In genomic region chr1:50981741-50982140, GRCh38 we compare ENCODE assay signal across 11 cellular contexts. TPM values are rescaled to one million over a fixed set of nuclear protein-coding genes. Genes with fewer than 3 reads are reported as not detected.
A peak's percentile ranks its signal among the peaks of the same experiment; 100 is the strongest.
DNase-seq lines count a peak whose midpoint lies in the region; ATAC-seq and TF ChIP-seq lines count a peak whose summit lies in the region.
"Had no signal": no experiment of that assay in that cellular context is flagged by ENCODE, and none has a peak within 500 bp of the region (broad histone marks: within the 10 kb centered on the region; RNA-seq: fewer than 3 reads in every experiment).

No MANE protein-coding gene starts in this region.

- H3K4me2 ChIP-seq in GM23248 (ENCODE audit: unreplicated experiment) (no peak overlapping the region), SU-DHL-6 (ENCODE audit: low read depth, low read length, poor library complexity, severe bottlenecking) (peak overlapping the region; percentile 92)

- H3K79me2 ChIP-seq in GM23248 (ENCODE audit: insufficient read depth) (peaks cover 30% of the 10 kb centered on the region), SU-DHL-6 (ENCODE audit: insufficient read depth, low read length) (peaks cover 65% of the 10 kb centered on the region)

- H3K27me3 ChIP-seq in GM23248 (replicated peaks; ENCODE audit: insufficient read depth) (no peaks in the 10 kb centered on the region), SU-DHL-6 (ENCODE audit: low read length) (no peaks in the 10 kb centered on the region)

- H3K36me3 ChIP-seq in GM23248 (ENCODE audit: low read depth) = no peaks in the 10 kb centered on the region
- peaks cover 9% of the 10 kb centered on the region; the same call in 1 of the 2 replicates for H3K36me3 ChIP-seq in SU-DHL-6 (ENCODE audit: low read length)

- ATAC-seq in HG03025 (IDR thresholded peaks at IDR 0.05; ENCODE audit: low FRiP score, unreplicated experiment) (no peak), GM21360 (IDR thresholded peaks at IDR 0.05; ENCODE audit: unreplicated experiment) (no peak), HG02759 (IDR thresholded peaks at IDR 0.05; ENCODE audit: unreplicated experiment) (no peak)
- ATAC-seq: T-cell had no signal

- H3K4me1 ChIP-seq in GM23248 (ENCODE audit: insufficient read depth) = peaks cover 24% of the 10 kb centered on the region; the same call in 1 of the 2 replicates

- DNase-seq in GM23248 (no peak), NCI-H1694 treated with DMSO at 0.1 percent for 48 hours (lab: John Stamatoyannopoulos, UW) (peak; percentile 86), pons (ENCODE audit: low spot score) (peak; percentile 69), caudate nucleus (lab: John Stamatoyannopoulos, UW) (no peak)
- DNase-seq: GDM1, MV-4-11, T-cell had no signal

- no peaks in the 10 kb centered on the region for H4K20me1 ChIP-seq in GM23248 (ENCODE audit: insufficient read depth)
- peaks cover 3% of the 10 kb centered on the region; the same call in 1 of the 2 replicates for H4K20me1 ChIP-seq in SU-DHL-6 (ENCODE audit: low read depth, low read length)

- H3K27ac ChIP-seq in GM23248 (no peak overlapping the region), SU-DHL-6 (ENCODE audit: low read depth, low read length) (no peak overlapping the region), caudate nucleus (ENCODE audit: low read depth, low read length) (no peak overlapping the region)

- in situ Hi-C loops in GM23248 (cut with MboI) = no loop called here

- WGBS in GM23248 (ENCODE audit: low coverage in 1 of 2, low lambda C conversion rate in 2 of 2, missing lambda C conversion rate in 2 of 2), 2 experiments = 97 to 100% methylated on average over 1 of the region's 1 CpG

- H3K9me2 ChIP-seq in GM23248 (ENCODE audit: insufficient read depth) (no peaks in the 10 kb centered on the region), SU-DHL-6 (replicated peaks; ENCODE audit: insufficient read depth, low read length) (no peaks in the 10 kb centered on the region)

- H3K9me3 ChIP-seq in GM23248 (ENCODE audit: low read depth) (no peaks in the 10 kb centered on the region), SU-DHL-6 (ENCODE audit: insufficient read depth, low read length) (no peaks in the 10 kb centered on the region)

- H3F3A ChIP-seq in GM23248 (ENCODE audit: insufficient read depth) (peaks cover 7% of the 10 kb centered on the region; the same call in 1 of the 2 replicates), SU-DHL-6 (ENCODE audit: insufficient read depth) (peaks cover 29% of the 10 kb centered on the region; the same call in 1 of the 2 replicates)

- no peak overlapping the region for H3K9ac ChIP-seq in GM23248
- H3K9ac ChIP-seq in SU-DHL-6 (ENCODE audit: low read length) = no peak overlapping the region

- no peak overlapping the region for H3K4me3 ChIP-seq in GM23248
- no peak overlapping the region for H3K4me3 ChIP-seq in SU-DHL-6 (ENCODE audit: insufficient read depth, low read length, poor library complexity, severe bottlenecking)

- no peak for TF ChIP-seq CTCF in SU-DHL-6 (IDR thresholded peaks at IDR 0.05; ENCODE audit: insufficient read depth, low read length, poor library complexity, severe bottlenecking)

- peak overlapping the region; percentile 43 for H2AFZ ChIP-seq in GM23248
- H2AFZ ChIP-seq in SU-DHL-6 (ENCODE audit: low read depth, low read length, severe bottlenecking) = no peak overlapping the region

RNA-seq across cellular contexts. Expression of gene CDKN2C, which starts 11.7 kb away (rescaled TPM):
- total RNA-seq in GM23248 (2014; rRNA removed; shearing (Covaris generic)) = 17.3 and 19.2 TPM in 2 replicates
- polyA plus RNA-seq in GM23248 (2016; fragmentation: Nextera tagmentation; extraction: Ambion mirVana) = 11.7 and 12.6 TPM in 2 replicates

RNA-seq across cellular contexts. Expression of gene FAF1, which starts 21.7 kb away (rescaled TPM):
- 49.1 and 53.9 TPM in 2 replicates for total RNA-seq in GM23248 (2014; rRNA removed; shearing (Covaris generic))
- 7.2 and 9.5 TPM in 2 replicates for polyA plus RNA-seq in GM23248 (2016; fragmentation: Nextera tagmentation; extraction: Ambion mirVana)

Comparison
In these comparisons a context has a peak if more than half of its experiments do, and no peak if none do; other contexts are left out.
1. DNase-seq: peak in NCI-H1694 treated with DMSO at 0.1 percent for 48 hours (single experiment) and pons (single experiment); none in GM23248 (single experiment) and caudate nucleus (0 of 61).